8 cellular contexts compared by ENCODE assay signal in the genomic region with DNA sequence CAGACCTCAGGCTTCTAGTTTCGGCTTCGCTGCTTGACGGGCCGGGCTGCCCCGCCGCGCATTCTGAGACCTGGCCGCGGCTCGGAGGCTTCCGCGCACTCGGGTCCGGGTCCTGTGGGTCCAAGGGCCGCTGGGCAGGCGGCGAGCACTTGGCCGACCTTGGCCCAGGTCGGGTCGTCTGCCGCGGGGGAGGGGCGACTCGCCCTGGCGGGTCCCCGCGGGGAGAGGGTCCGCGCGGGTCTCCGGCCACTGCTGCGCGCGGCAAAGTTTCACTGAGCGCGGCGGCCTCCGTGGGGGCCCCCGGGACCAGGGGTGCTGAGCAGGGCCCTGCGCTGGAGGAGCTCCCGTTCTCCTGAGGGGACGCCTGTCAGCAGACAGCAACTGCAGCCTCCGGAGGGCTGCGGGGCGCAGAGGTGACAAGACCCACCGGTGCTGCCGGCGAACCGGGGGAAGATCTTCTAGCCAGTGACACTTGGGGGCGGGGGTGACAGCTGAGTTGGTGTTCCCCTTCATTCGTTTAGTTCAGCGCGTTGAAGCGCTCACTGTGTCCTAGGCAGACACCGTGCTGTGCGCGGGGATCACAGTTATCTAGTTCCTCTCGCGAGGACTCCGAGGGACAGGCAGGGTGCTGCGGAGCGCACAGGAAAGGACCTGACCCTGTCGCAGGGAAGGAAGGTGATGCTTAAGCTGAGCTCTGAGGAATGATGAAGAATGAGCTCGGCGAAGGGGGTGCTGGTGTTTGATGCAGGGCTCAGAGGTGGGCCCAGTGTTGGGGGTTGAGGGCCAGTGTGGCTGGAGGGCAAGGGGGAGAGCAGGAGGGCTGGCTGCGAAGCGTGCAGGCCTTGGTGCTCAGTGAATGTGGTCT. TPM values are rescaled to one million over a fixed set of nuclear protein-coding genes. Genes with fewer than 3 reads are reported as not detected.
A peak's percentile ranks its signal among the peaks of the same experiment; 100 is the strongest.
DNase-seq lines count a peak whose midpoint lies in the region; ATAC-seq and TF ChIP-seq lines count a peak whose summit lies in the region.

No MANE protein-coding gene starts in this region.

- TF ChIP-seq CTCF in BJ (IDR thresholded peaks at IDR 0.05; ENCODE audit: insufficient read depth, low read depth, low read length) (no peak), OCI-LY1 (IDR thresholded peaks at IDR 0.05; ENCODE audit: low read length) (no peak), esophagus squamous epithelium (IDR thresholded peaks at IDR 0.05) (no peak), neural progenitor cell (IDR thresholded peaks at IDR 0.05) (no peak), type B pancreatic cell (conservative IDR thresholded peaks at IDR 0.05) (no peak)

- no peaks in the 10 kb centered on the region for H3K9me2 ChIP-seq in OCI-LY1 (ENCODE audit: low read depth, low read length)

- H3K4me1 ChIP-seq in OCI-LY1 (ENCODE audit: insufficient read depth, low read length, severe bottlenecking) (peaks cover 25% of the 10 kb centered on the region), esophagus squamous epithelium (peaks cover 22 to 71% (median 29%) of the 10 kb centered on the region in 3 donors), neural progenitor cell (peaks cover 10% of the 10 kb centered on the region)

- H3K27me3 ChIP-seq in BJ (ENCODE audit: control insufficient read depth, insufficient read depth, low read length) (no peaks in the 10 kb centered on the region), OCI-LY1 (ENCODE audit: insufficient read depth, low read length) (no peaks in the 10 kb centered on the region), esophagus squamous epithelium (no peaks in the 10 kb centered on the region), neural progenitor cell (peaks cover 5% of the 10 kb centered on the region)

- H4K20me1 ChIP-seq in OCI-LY1 (ENCODE audit: insufficient read depth, low read length), result no peaks in the 10 kb centered on the region
- H4K20me1 ChIP-seq in neural progenitor cell (ENCODE audit: low read depth), result peaks cover 18% of the 10 kb centered on the region

- peak overlapping the region; percentile 90 for H3K4me3 Mint-ChIP-seq in activated T-cell treated with anti-CD3 and anti-CD28 coated beads, Interleukin-2, amount 50 U/mL, for 4 hours
- H3K4me3 Mint-ChIP-seq in neural progenitor cell, result peak overlapping the region; percentile 99
- H3K4me3 Mint-ChIP-seq in type B pancreatic cell, result peak overlapping the region; percentile 100

- H3K9me3 Mint-ChIP-seq in activated T-cell treated with anti-CD3 and anti-CD28 coated beads, Interleukin-2, amount 50 U/mL, for 4 hours, result no peaks in the 10 kb centered on the region
- H3K9me3 Mint-ChIP-seq in neural progenitor cell (no peaks in the 10 kb centered on the region), type B pancreatic cell (no peaks in the 10 kb centered on the region)

- ATAC-seq in GM18909 (IDR thresholded peaks at IDR 0.05; ENCODE audit: poor library complexity, unreplicated experiment), result peak; percentile 60
- peak; percentile 39 for ATAC-seq in HG03108 (IDR thresholded peaks at IDR 0.05; ENCODE audit: unreplicated experiment)
- ATAC-seq in activated T-cell treated with anti-CD3 and anti-CD28 coated beads, Interleukin-2, amount 50 U/mL, for 4 hours, result peak; percentile 71

- intact Hi-C loops in esophagus squamous epithelium (cut with DNase I), result loop anchor here (10.0 kb wide), 1 partner anchor 174 kb away; the partner anchor contains the start of gene PAFAH2

- H3K9me3 ChIP-seq in OCI-LY1 (ENCODE audit: low read length), result no peaks in the 10 kb centered on the region
- no peaks in the 10 kb centered on the region for H3K9me3 ChIP-seq in esophagus squamous epithelium
- no peaks in the 10 kb centered on the region for H3K9me3 ChIP-seq in neural progenitor cell (ENCODE audit: low read depth)

- CTCF ChIA-PET in BJ (lab: Yijun Ruan, JAX), result interaction anchor here (1.0 to 3.3 kb wide), 4 partner anchors 8 to 22 kb away, joined by 3 to 14 read pairs (median 4); no protein-coding TSS in a partner anchor

- peaks cover 4% of the 10 kb centered on the region for H3K36me3 Mint-ChIP-seq in activated T-cell treated with anti-CD3 and anti-CD28 coated beads, Interleukin-2, amount 50 U/mL, for 4 hours (ENCODE audit: insufficient read depth)
- H3K36me3 Mint-ChIP-seq in neural progenitor cell (peaks cover 2% of the 10 kb centered on the region), type B pancreatic cell (peaks cover 8% of the 10 kb centered on the region)

- H3K79me2 ChIP-seq in OCI-LY1 (ENCODE audit: insufficient read depth, low read length) (no peaks in the 10 kb centered on the region), neural progenitor cell (ENCODE audit: low read depth) (peaks cover 25% of the 10 kb centered on the region)

- 7 to 11% methylated on average over 4 to 10 of the region's 67 CpGs for WGBS in esophagus squamous epithelium, 2 donors

- H3K4me1 Mint-ChIP-seq in activated T-cell treated with anti-CD3 and anti-CD28 coated beads, Interleukin-2, amount 50 U/mL, for 4 hours (ENCODE audit: low read depth), result peaks cover 33% of the 10 kb centered on the region
- peaks cover 29% of the 10 kb centered on the region for H3K4me1 Mint-ChIP-seq in neural progenitor cell
- peaks cover 36% of the 10 kb centered on the region for H3K4me1 Mint-ChIP-seq in type B pancreatic cell (ENCODE audit: unreplicated experiment)

- no peak for DNase-seq in BJ (ENCODE audit: low read depth)
- DNase-seq in activated T-cell treated with anti-CD3 and anti-CD28 coated beads, Interleukin-2, amount 50 U/mL, for 4 hours, result peak; percentile 61
- DNase-seq in esophagus squamous epithelium (lab: John Stamatoyannopoulos, UW), result no peak
- peak; percentile 76 for DNase-seq in neural progenitor cell (ENCODE audit: low spot score)
- DNase-seq in type B pancreatic cell (ENCODE audit: extremely low spot score, unreplicated experiment), result no peak

- H3K4me3 ChIP-seq in BJ (ENCODE audit: low read depth, low read length), result peak overlapping the region; percentile 89
- H3K4me3 ChIP-seq in OCI-LY1 (ENCODE audit: low read depth, low read length, poor library complexity, severe bottlenecking), result peak overlapping the region; percentile 84
- H3K4me3 ChIP-seq in esophagus squamous epithelium, result peak overlapping the region; percentile 65 to 100 (median 90)
- peak overlapping the region; percentile 75 for H3K4me3 ChIP-seq in neural progenitor cell

- H3K27ac Mint-ChIP-seq in neural progenitor cell, result peak overlapping the region; percentile 85
- peak overlapping the region; percentile 99 for H3K27ac Mint-ChIP-seq in type B pancreatic cell

- H3K27ac ChIP-seq in OCI-LY1 (ENCODE audit: low read depth, low read length, poor library complexity, severe bottlenecking) (peak overlapping the region; percentile 53), esophagus squamous epithelium (peak overlapping the region; percentile 95 to 97 (median 96)), neural progenitor cell (no peak overlapping the region)

- H3K27me3 Mint-ChIP-seq in activated T-cell treated with anti-CD3 and anti-CD28 coated beads, Interleukin-2, amount 50 U/mL, for 4 hours (ENCODE audit: low read depth), result no peaks in the 10 kb centered on the region
- H3K27me3 Mint-ChIP-seq in neural progenitor cell (ENCODE audit: insufficient read depth, low read depth), result peaks cover 11% of the 10 kb centered on the region
- H3K27me3 Mint-ChIP-seq in type B pancreatic cell, result no peaks in the 10 kb centered on the region

- H3K36me3 ChIP-seq in BJ (ENCODE audit: control insufficient read depth, insufficient read depth, low read length), result peaks cover 3% of the 10 kb centered on the region
- no peaks in the 10 kb centered on the region for H3K36me3 ChIP-seq in OCI-LY1 (ENCODE audit: insufficient read depth, low read length)
- peaks cover 0 to 27% (median 3%) of the 10 kb centered on the region in 3 donors for H3K36me3 ChIP-seq in esophagus squamous epithelium
- H3K36me3 ChIP-seq in neural progenitor cell, result no peaks in the 10 kb centered on the region

- H3K4me2 ChIP-seq in OCI-LY1 (ENCODE audit: low read length), result peak overlapping the region; percentile 89
- peak overlapping the region; percentile 88 for H3K4me2 ChIP-seq in neural progenitor cell

- POLR2A ChIA-PET in BJ (lab: Charles Lee), result interaction anchor here (0.7 kb wide), 1 partner anchor 177 kb away, joined by 3 read pairs; no protein-coding TSS in a partner anchor

- peak in 1 of 4 donors; percentile 45 for TF ChIP-seq POLR2A in esophagus squamous epithelium (IDR thresholded peaks at IDR 0.05)

- peak overlapping the region; percentile 75 for H3K9ac ChIP-seq in OCI-LY1 (ENCODE audit: low read length)
- H3K9ac ChIP-seq in neural progenitor cell, result peak overlapping the region; percentile 43

- H3F3A ChIP-seq in OCI-LY1 (ENCODE audit: insufficient read depth, low read length) (no peaks in the 10 kb centered on the region), neural progenitor cell (ENCODE audit: low read depth) (peaks cover 25% of the 10 kb centered on the region)

- no peak overlapping the region for H2AFZ ChIP-seq in OCI-LY1 (ENCODE audit: low read length)
- H2AFZ ChIP-seq in neural progenitor cell (replicated peaks), result peak overlapping the region; percentile 72

RNA-seq across cellular contexts. Expression of gene MTFR1L, which starts 0.7 kb away (rescaled TPM):
- 57.8 and 93.7 TPM in 2 replicates for polyA plus RNA-seq in BJ (2011; rRNA removed)
- polyA minus RNA-seq in BJ (2011; rRNA and poly(A)+ RNA removed), result 34.7 and 46.6 TPM in 2 replicates
- 10 to 100 TPM; 27.7 to 37.4 (median 35.5) TPM for total RNA-seq in activated T-cell treated with anti-CD3 and anti-CD28 coated beads, Interleukin-2, amount 50 U/mL, for 4 hours
- total RNA-seq in esophagus squamous epithelium, result 10 to 100 TPM; 24.4 to 53.8 (median 28.3) TPM
- 20.7 and 31.2 TPM in 2 replicates for total RNA-seq in neural progenitor cell (ENCODE audit: low replicate concordance)
- total RNA-seq in type B pancreatic cell (ENCODE audit: low replicate concordance), result 73.5 and 74.5 TPM in 2 replicates

RNA-seq across cellular contexts. Expression of gene SELENON, which starts 20.5 kb away (rescaled TPM):
- 29.4 and 39.9 TPM in 2 replicates for polyA plus RNA-seq in BJ (2011; rRNA removed)
- 33.4 and 69.0 TPM in 2 replicates for polyA minus RNA-seq in BJ (2011; rRNA and poly(A)+ RNA removed)
- 10 to 100 TPM; 18.9 to 23.8 (median 22.2) TPM for total RNA-seq in activated T-cell treated with anti-CD3 and anti-CD28 coated beads, Interleukin-2, amount 50 U/mL, for 4 hours
- 10 to 100 TPM; 19.7 to 34.5 (median 24.5) TPM for total RNA-seq in esophagus squamous epithelium
- 24.9 and 50.4 TPM in 2 replicates for total RNA-seq in neural progenitor cell (ENCODE audit: low replicate concordance)
- total RNA-seq in type B pancreatic cell (ENCODE audit: low replicate concordance), result 39.8 and 68.7 TPM in 2 replicates

RNA-seq across cellular contexts. Expression of gene AUNIP, which starts 38.8 kb away (rescaled TPM):
- 1.4 and 2.8 TPM in 2 replicates for polyA plus RNA-seq in BJ (2011; rRNA removed)
- 1.0 and 2.2 TPM in 2 replicates for polyA minus RNA-seq in BJ (2011; rRNA and poly(A)+ RNA removed)
- total RNA-seq in activated T-cell treated with anti-CD3 and anti-CD28 coated beads, Interleukin-2, amount 50 U/mL, for 4 hours, result 1 to 10 TPM; 4.1 to 4.6 (median 4.5) TPM
- 1 to 10 TPM; 1.3 to 5.4 (median 2.5) TPM for total RNA-seq in esophagus squamous epithelium
- 15.2 and 17.1 TPM in 2 replicates for total RNA-seq in neural progenitor cell (ENCODE audit: low replicate concordance)
- total RNA-seq in type B pancreatic cell (ENCODE audit: low replicate concordance), result 3.7 and 7.2 TPM in 2 replicates

RNA-seq across cellular contexts. Expression of gene PAQR7, which starts 55.0 kb away (rescaled TPM):
- 10.5 and 12.6 TPM in 2 replicates for polyA plus RNA-seq in BJ (2011; rRNA removed)
- polyA minus RNA-seq in BJ (2011; rRNA and poly(A)+ RNA removed), result 27.3 and 47.0 TPM in 2 replicates
- 1 to 10 TPM; 4.5 to 7.5 (median 5.4) TPM for total RNA-seq in activated T-cell treated with anti-CD3 and anti-CD28 coated beads, Interleukin-2, amount 50 U/mL, for 4 hours
- 10 to 100 TPM in 3 of 4 donors, 1 to 10 TPM in 1; 6.6 to 18.3 (median 12.1) TPM for total RNA-seq in esophagus squamous epithelium
- total RNA-seq in neural progenitor cell (ENCODE audit: low replicate concordance), result 1.1 and 3.7 TPM in 2 replicates
- total RNA-seq in type B pancreatic cell (ENCODE audit: low replicate concordance), result 24.3 and 41.0 TPM in 2 replicates

Comparison
In these comparisons a context has a peak if more than half of its experiments do, and no peak if none do; other contexts are left out.
1. DNase-seq: peak in activated T-cell treated with anti-CD3 and anti-CD28 coated beads, Interleukin-2, amount 50 U/mL, for 4 hours (single experiment) and neural progenitor cell (single experiment); none in BJ (single experiment), esophagus squamous epithelium (single experiment) and type B pancreatic cell (single experiment).
2. Peak in every context shown above with its lines, with median percentiles within 50 percentile points of each other: H3K4me3 ChIP-seq, ATAC-seq and H3K4me3 Mint-ChIP-seq.